Comparison of ENCODE assay signal across 21 cellular contexts in genomic region chr17:205176-205538, GRCh38. TPM values are rescaled to one million over a fixed set of nuclear protein-coding genes. Genes with fewer than 3 reads are reported as not detected.
DNase-seq lines count a peak whose midpoint lies in the region; ATAC-seq, FAIRE-seq and TF ChIP-seq lines count a peak whose summit lies in the region.
"Had no signal": no experiment of that assay in that cellular context is flagged by ENCODE, and none has a peak within 500 bp of the region (broad histone marks: within the 10 kb centered on the region; RNA-seq: fewer than 3 reads in every experiment).

No MANE protein-coding gene starts in this region.

- no peaks in the 10 kb centered on the region for H3K79me1 ChIP-seq in neuronal stem cell (ENCODE audit: low read depth, low read length)

- H3K9ac ChIP-seq in kidney (ENCODE audit: low read length in 2 of 2) (no peak overlapping the region), neuronal stem cell (ENCODE audit: low read depth, low read length, poor library complexity) (no peak overlapping the region)

- no peaks in the 10 kb centered on the region for H3K36me3 ChIP-seq in heart right ventricle
- H3K36me3 ChIP-seq in kidney (ENCODE audit: control insufficient read depth in 1 of 2, insufficient read depth in 2 of 2, low read length in 2 of 2): no peaks in the 10 kb centered on the region
- no peaks in the 10 kb centered on the region for H3K36me3 ChIP-seq in neuronal stem cell (replicated peaks in 1 of 2; ENCODE audit: control insufficient read depth in 2 of 2, insufficient read depth in 2 of 2, low read length in 2 of 2)

- peak overlapping the region; percentile 66 for H2AFZ ChIP-seq in neuronal stem cell (ENCODE audit: low read length)

- H3K4me3 ChIP-seq in right cardiac atrium (ENCODE audit: low read length): no peak overlapping the region
- H3K4me3 ChIP-seq in heart right ventricle: no peak overlapping the region
- no peak overlapping the region for H3K4me3 ChIP-seq in kidney (ENCODE audit: low read length in 2 of 2)
- H3K4me3 ChIP-seq in neuronal stem cell (ENCODE audit: low read length in 2 of 2): no peak overlapping the region
- H3K4me3 ChIP-seq: SK-N-MC had no signal

- no peak overlapping the region for H2BK5ac ChIP-seq in neuronal stem cell (ENCODE audit: low read length)

- DNase-seq in right cardiac atrium (peak in 2 of 3 donors; percentile 7 to 34), heart right ventricle (no peak), kidney (peak; percentile 59), neuronal stem cell (ENCODE audit: low spot score) (no peak), NOMO-1 treated with DMSO at 0.1 percent for 48 hours (lab: John Stamatoyannopoulos, UW; ENCODE audit: unreplicated experiment) (no peak), NCI-H524 (lab: John Stamatoyannopoulos, UW) (no peak), CD1c-positive myeloid dendritic cell (ENCODE audit: extremely low spot score) (no peak)
- DNase-seq: ACHN; CD4-positive, CD25-positive, alpha-beta regulatory T cell; Kasumi-1; MM.1S; NCI-H1092 treated with DMSO at 0.1 percent for 48 hours; NCI-H187; NCI-H2171; NCI-H774 had no signal

- H3K4ac ChIP-seq in neuronal stem cell (ENCODE audit: low read length): no peak overlapping the region

- 37% methylated on average over 8 of the region's 8 CpGs for WGBS in right cardiac atrium
- 33 to 37% methylated on average over 8 of the region's 8 CpGs for WGBS in heart right ventricle, 2 donors
- no CpG with 5 or more reads among the region's 8 CpGs for WGBS in neuronal stem cell (ENCODE audit: extremely low coverage in 2 of 2, insufficient read length in 2 of 2, insufficient replicate concordance in 1 of 2), 2 donors

- H3K27ac ChIP-seq in right cardiac atrium (ENCODE audit: low read length): no peak overlapping the region
- H3K27ac ChIP-seq in heart right ventricle: no peak overlapping the region
- H3K27ac ChIP-seq in kidney (ENCODE audit: low read depth in 2 of 2, low read length in 2 of 2): no peak overlapping the region
- H3K27ac ChIP-seq in neuronal stem cell (replicated peaks; ENCODE audit: low read length): no peak overlapping the region
- H3K27ac ChIP-seq: SK-N-MC had no signal

- no peak overlapping the region for H4K8ac ChIP-seq in neuronal stem cell (ENCODE audit: low read depth, low read length)

- H3K9me3 ChIP-seq in right cardiac atrium (ENCODE audit: control insufficient read depth, low read length): no peaks in the 10 kb centered on the region
- peaks cover 0 to 4% (median 0%) of the 10 kb centered on the region in 11 donors for H3K9me3 ChIP-seq in heart right ventricle
- H3K9me3 ChIP-seq in kidney (ENCODE audit: control insufficient read depth in 1 of 2, low read length in 2 of 2): no peaks in the 10 kb centered on the region
- H3K9me3 ChIP-seq in neuronal stem cell (replicated peaks in 1 of 2; ENCODE audit: control insufficient read depth in 2 of 2, insufficient read depth in 1 of 2, low read depth in 1 of 2, low read length in 2 of 2): peaks cover 0 to 2% of the 10 kb centered on the region in 2 donors

- H3K4me1 ChIP-seq in right cardiac atrium (ENCODE audit: control insufficient read depth, insufficient read depth, low read length) (no peaks in the 10 kb centered on the region), heart right ventricle (peaks cover 0 to 14% (median 6%) of the 10 kb centered on the region in 9 donors), kidney (ENCODE audit: control insufficient read depth in 1 of 2, insufficient read depth in 1 of 2, low read depth in 1 of 2, low read length in 2 of 2) (peaks cover 0 to 5% of the 10 kb centered on the region in 2 donors), neuronal stem cell (ENCODE audit: control insufficient read depth in 2 of 2, insufficient read depth in 1 of 2, low read depth in 1 of 2, low read length in 2 of 2) (peaks cover 2 to 13% of the 10 kb centered on the region in 2 donors)
- H3K4me1 ChIP-seq: Caco-2 had no signal

- peak overlapping the region; percentile 37 for H2AK5ac ChIP-seq in neuronal stem cell (ENCODE audit: low read depth, low read length)

- no peak overlapping the region for H2BK120ac ChIP-seq in neuronal stem cell (ENCODE audit: low read depth, low read length)

- H2BK15ac ChIP-seq in neuronal stem cell (ENCODE audit: low read length): no peak overlapping the region

- TF ChIP-seq CTCF in heart right ventricle (IDR thresholded peaks at IDR 0.05): no peak
- TF ChIP-seq CTCF in kidney (IDR thresholded peaks at IDR 0.05; ENCODE audit: borderline replicate concordance, extremely low read depth, insufficient read depth): no peak

- intact Hi-C loops in right cardiac atrium (cut with DNase I) (no loop called here), heart right ventricle (cut with DNase I) (no loop called here), kidney (cut with DNase I) (no loop called here)

- peak overlapping the region; percentile 78 for H3K18ac ChIP-seq in neuronal stem cell (ENCODE audit: low read length)

- no peak overlapping the region for H4K91ac ChIP-seq in neuronal stem cell (ENCODE audit: low read depth, low read length, poor library complexity)

- H3K27me3 ChIP-seq in right cardiac atrium (ENCODE audit: control insufficient read depth, insufficient read depth) (no peaks in the 10 kb centered on the region), heart right ventricle (peaks cover 0 to 6% (median 0%) of the 10 kb centered on the region in 7 donors), neuronal stem cell (ENCODE audit: control insufficient read depth in 3 of 3, insufficient read depth in 3 of 3, low read depth in 1 of 3, low read length in 3 of 3) (peaks cover 0 to 18% (median 0%) of the 10 kb centered on the region in 3 experiments)

- ATAC-seq in right cardiac atrium: no peak
- ATAC-seq in heart right ventricle: no peak
- ATAC-seq: Right ventricle myocardium inferior had no signal

- no peak for FAIRE-seq in kidney (lab: Jason Lieb, UNC)
- FAIRE-seq: H54 had no signal

- H2BK12ac ChIP-seq in neuronal stem cell (ENCODE audit: low read length): no peak overlapping the region

- H3K14ac ChIP-seq in neuronal stem cell (ENCODE audit: low read length): no peak overlapping the region

- no peak overlapping the region for H3K4me2 ChIP-seq in neuronal stem cell (ENCODE audit: insufficient read depth, low read length, poor library complexity, severe bottlenecking)

- H3K23ac ChIP-seq in neuronal stem cell (ENCODE audit: low read depth, low read length, poor library complexity): no peak overlapping the region

RNA-seq across cellular contexts. Expression of gene DOC2B, which starts 23.7 kb away (rescaled TPM):
- total RNA-seq in right cardiac atrium: 1 to 10 TPM; 2.3 to 5.3 (median 3.0) TPM
- polyA plus RNA-seq in right cardiac atrium: 2.8 TPM
- 10 to 100 TPM in 1 of 10 donors, 1 to 10 TPM in 9; 2.6 to 13.0 (median 4.6) TPM for total RNA-seq in heart right ventricle
- polyA plus RNA-seq in heart right ventricle: 1 to 10 TPM; 2.5 to 4.9 TPM
- total RNA-seq in kidney: 21.6 TPM
- 4.2 TPM for polyA plus RNA-seq in kidney (ENCODE audit: insufficient read depth, low read depth, low replicate concordance)
- polyA plus RNA-seq in neuronal stem cell (2013, experiment 1 of 2): 5.0 TPM
- polyA plus RNA-seq in neuronal stem cell (2013, experiment 2 of 2): 4.9 TPM
- total RNA-seq: Caco-2; CD4-positive, CD25-positive, alpha-beta regulatory T cell; HT-29 had no signal
- polyA plus RNA-seq: CD4-positive, CD25-positive, alpha-beta regulatory T cell; IgD-negative memory B cell had no signal

Comparison
In these comparisons a context has a peak if more than half of its experiments do, and no peak if none do; other contexts are left out.
1. DNase-seq: peak in right cardiac atrium (2 of 3) and kidney (single experiment); none in heart right ventricle (0 of 2), neuronal stem cell (single experiment), NOMO-1 treated with DMSO at 0.1 percent for 48 hours (single experiment), NCI-H524 (0 of 2) and CD1c-positive myeloid dendritic cell (single experiment).